ENCODE assay signal across 22 cellular contexts in the genomic region with DNA sequence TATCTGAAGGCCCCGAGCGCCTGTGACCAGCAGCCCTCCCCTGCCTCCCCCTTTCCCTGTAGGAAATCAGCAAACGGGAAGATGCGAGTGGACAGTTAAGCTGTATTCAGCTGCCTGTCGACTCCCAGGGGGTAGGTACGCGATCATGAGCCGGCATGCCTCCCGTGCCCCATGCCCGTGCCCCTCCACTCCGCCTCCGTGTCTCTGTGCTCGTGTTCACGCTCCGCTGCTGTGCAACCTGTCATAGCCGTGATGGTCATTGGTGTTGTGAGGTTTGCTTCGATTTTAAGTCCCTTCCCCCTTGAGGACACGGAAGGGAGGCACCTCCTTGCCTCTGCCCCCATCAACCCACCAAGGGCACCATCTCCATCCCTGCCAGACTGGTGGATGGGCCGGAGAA. TPM values are rescaled to one million over a fixed set of nuclear protein-coding genes. Genes with fewer than 3 reads are reported as not detected.
"Had no signal": no experiment of that assay in that cellular context is flagged by ENCODE, and none has a peak within 500 bp of the region (broad histone marks: within the 10 kb centered on the region; RNA-seq: fewer than 3 reads in every experiment).

No MANE protein-coding gene starts in this region.

- H3K36me3 ChIP-seq: adrenal gland, breast epithelium, SJSA1 had no signal

- H3K4me3 ChIP-seq: adrenal gland, breast epithelium, SJSA1 had no signal

- H3K4me1 ChIP-seq: adrenal gland, breast epithelium, SJSA1 had no signal

- H3K27ac Mint-ChIP-seq: activated CD4-positive, alpha-beta memory T cell treated with anti-CD3 and anti-CD28 coated beads, Interleukin-2, amount 10 ng/mL, durations not matched to agents 7 days and 5 days; activated CD4-positive, alpha-beta T cell treated with anti-CD3 and anti-CD28 coated beads for 36 hours; activated naive CD8-positive, alpha-beta T cell treated with anti-CD3 and anti-CD28 coated beads, Interleukin-2, amount 10 ng/mL, durations not matched to agents 7 days and 5 days; T-helper 1 cell treated with Interleukin-12 subunit alpha and Interleukin-12 subunit beta and Interleukin-4 antibody, amounts not matched to agents 30 μg/mL and 1 μg/mL, for 36 hours had no signal

- DNase-seq: activated CD4-positive, alpha-beta memory T cell treated with anti-CD3 and anti-CD28 coated beads, Interleukin-2, amount 10 ng/mL, durations not matched to agents 7 days and 5 days; activated CD4-positive, alpha-beta T cell treated with anti-CD3 and anti-CD28 coated beads for 36 hours; activated CD4-positive, alpha-beta T cell treated with anti-CD3 and anti-CD28 coated beads, Interleukin-2, amount 50 U/mL, for 1 hour; activated CD8-positive, alpha-beta memory T cell treated with anti-CD3 and anti-CD28 coated beads, Interleukin-2, amount 50 U/mL, for 4 hours; activated naive CD4-positive, alpha-beta T cell treated with anti-CD3 and anti-CD28 coated beads, Interleukin-2, amount 50 U/mL, for 16 hours; activated naive CD8-positive, alpha-beta T cell treated with anti-CD3 and anti-CD28 coated beads, Interleukin-2, amount 10 ng/mL, durations not matched to agents 7 days and 5 days; adrenal gland; anterior cingulate cortex; caudate nucleus; Kasumi-1; KBM-7; NCI-H1105 treated with DMSO at 0.1 percent for 48 hours; NCI-H1930; NCI-H446; PC-3; SHP77; T1000 had no signal

- H3K4me3 Mint-ChIP-seq: activated CD4-positive, alpha-beta memory T cell treated with anti-CD3 and anti-CD28 coated beads, Interleukin-2, amount 10 ng/mL, durations not matched to agents 7 days and 5 days; activated CD4-positive, alpha-beta T cell treated with anti-CD3 and anti-CD28 coated beads for 36 hours; activated naive CD8-positive, alpha-beta T cell treated with anti-CD3 and anti-CD28 coated beads, Interleukin-2, amount 10 ng/mL, durations not matched to agents 7 days and 5 days; T-helper 1 cell treated with Interleukin-12 subunit alpha and Interleukin-12 subunit beta and Interleukin-4 antibody, amounts not matched to agents 30 μg/mL and 1 μg/mL, for 36 hours had no signal

- FAIRE-seq: RCC 7860, TTC549 had no signal

- H3K9me3 ChIP-seq: adrenal gland, breast epithelium, SJSA1 had no signal

- H3K36me3 Mint-ChIP-seq: activated naive CD8-positive, alpha-beta T cell treated with anti-CD3 and anti-CD28 coated beads, Interleukin-2, amount 10 ng/mL, durations not matched to agents 7 days and 5 days had no signal

- ATAC-seq: activated CD4-positive, alpha-beta T cell treated with anti-CD3 and anti-CD28 coated beads for 36 hours; PC-3 had no signal

- H3K27ac ChIP-seq: adrenal gland, breast epithelium, SJSA1 had no signal

- H3K4me1 Mint-ChIP-seq: activated CD4-positive, alpha-beta memory T cell treated with anti-CD3 and anti-CD28 coated beads, Interleukin-2, amount 10 ng/mL, durations not matched to agents 7 days and 5 days; activated CD4-positive, alpha-beta T cell treated with anti-CD3 and anti-CD28 coated beads for 36 hours; activated naive CD8-positive, alpha-beta T cell treated with anti-CD3 and anti-CD28 coated beads, Interleukin-2, amount 10 ng/mL, durations not matched to agents 7 days and 5 days had no signal

- H3K27me3 ChIP-seq: adrenal gland, breast epithelium had no signal

- H3K27me3 Mint-ChIP-seq: activated CD4-positive, alpha-beta memory T cell treated with anti-CD3 and anti-CD28 coated beads, Interleukin-2, amount 10 ng/mL, durations not matched to agents 7 days and 5 days; activated CD4-positive, alpha-beta T cell treated with anti-CD3 and anti-CD28 coated beads for 36 hours had no signal

- H3K9me3 Mint-ChIP-seq: activated CD4-positive, alpha-beta memory T cell treated with anti-CD3 and anti-CD28 coated beads, Interleukin-2, amount 10 ng/mL, durations not matched to agents 7 days and 5 days; activated naive CD8-positive, alpha-beta T cell treated with anti-CD3 and anti-CD28 coated beads, Interleukin-2, amount 10 ng/mL, durations not matched to agents 7 days and 5 days; T-helper 1 cell treated with Interleukin-12 subunit alpha and Interleukin-12 subunit beta and Interleukin-4 antibody, amounts not matched to agents 30 μg/mL and 1 μg/mL, for 36 hours had no signal

RNA-seq across cellular contexts. Expression of a gene that starts 34.4 kb away (rescaled TPM):
- total RNA-seq: activated CD4-positive, alpha-beta memory T cell treated with anti-CD3 and anti-CD28 coated beads, Interleukin-2, amount 10 ng/mL, durations not matched to agents 7 days and 5 days; activated CD4-positive, alpha-beta T cell treated with anti-CD3 and anti-CD28 coated beads for 36 hours had no signal

RNA-seq across cellular contexts. Expression of a gene that starts 39.8 kb away (rescaled TPM):
- total RNA-seq: activated CD4-positive, alpha-beta T cell treated with anti-CD3 and anti-CD28 coated beads for 36 hours had no signal
